20 cellular contexts compared by ENCODE assay signal in the genomic region with DNA sequence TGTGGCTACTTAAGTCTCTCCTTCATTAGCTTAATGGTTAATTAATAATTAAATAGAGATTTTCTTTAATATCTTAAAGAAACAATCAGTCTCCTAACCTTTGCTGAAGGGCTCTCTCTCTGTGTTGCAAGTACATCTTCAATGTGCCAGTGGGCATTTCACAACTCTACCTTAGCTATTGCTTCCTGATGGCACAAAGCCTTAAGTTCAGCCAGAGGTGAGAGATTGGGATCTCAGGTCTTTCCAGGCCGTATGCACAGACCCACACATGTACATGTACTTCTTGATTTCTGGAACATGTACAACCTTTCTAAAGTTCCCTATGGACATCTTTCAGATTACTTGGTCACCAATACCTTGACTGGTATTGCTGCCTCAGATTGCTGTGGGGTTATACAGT. TPM values are rescaled to one million over a fixed set of nuclear protein-coding genes. Genes with fewer than 3 reads are reported as not detected.
DNase-seq lines count a peak whose midpoint lies in the region; ATAC-seq and TF ChIP-seq lines count a peak whose summit lies in the region.
"Had no signal": no experiment of that assay in that cellular context is flagged by ENCODE, and none has a peak within 500 bp of the region (broad histone marks: within the 10 kb centered on the region; RNA-seq: fewer than 3 reads in every experiment).

No MANE protein-coding gene starts in this region.

- no peak for TF ChIP-seq CTCF in epithelial cell of esophagus (IDR thresholded peaks at IDR 0.05; ENCODE audit: insufficient read depth, low read depth, low read length, missing control alignments)

- no peaks in the 10 kb centered on the region for H3K36me3 Mint-ChIP-seq in activated naive CD4-positive, alpha-beta T cell treated with anti-CD3 and anti-CD28 coated beads, Interleukin-2, amount 50 U/mL, for 24 hours
- no peaks in the 10 kb centered on the region for H3K36me3 Mint-ChIP-seq in activated naive CD4-positive, alpha-beta T cell treated with anti-CD3 and anti-CD28 coated beads for 36 hours (ENCODE audit: low read depth)
- H3K36me3 Mint-ChIP-seq in activated CD8-positive, alpha-beta T cell treated with anti-CD3 and anti-CD28 coated beads, Interleukin-2, amount 10 ng/mL, durations not matched to agents 7 days and 5 days (ENCODE audit: low read depth): peaks cover 8% of the 10 kb centered on the region
- H3K36me3 Mint-ChIP-seq: CD14-positive monocyte had no signal

- H3K27me3 Mint-ChIP-seq in activated naive CD4-positive, alpha-beta T cell treated with anti-CD3 and anti-CD28 coated beads, Interleukin-2, amount 50 U/mL, for 24 hours: no peaks in the 10 kb centered on the region
- peaks cover 4% of the 10 kb centered on the region for H3K27me3 Mint-ChIP-seq in activated naive CD4-positive, alpha-beta T cell treated with anti-CD3 and anti-CD28 coated beads for 36 hours (ENCODE audit: low read depth)
- H3K27me3 Mint-ChIP-seq in activated CD8-positive, alpha-beta T cell treated with anti-CD3 and anti-CD28 coated beads, Interleukin-2, amount 10 ng/mL, durations not matched to agents 7 days and 5 days (ENCODE audit: low read depth): no peaks in the 10 kb centered on the region
- H3K27me3 Mint-ChIP-seq: CD8-positive, alpha-beta memory T cell had no signal

- no peak overlapping the region for H3K4me3 ChIP-seq in epithelial cell of esophagus (ENCODE audit: low read length)
- H3K4me3 ChIP-seq: BLaER1 treated with 17β-estradiol and CSF1 and Interleukin-3, amounts not matched to agents 10 nM and 100 nM; GM12878; GM23248 had no signal

- ATAC-seq in activated CD8-positive, alpha-beta T cell treated with anti-CD3 and anti-CD28 coated beads, Interleukin-2, amount 10 ng/mL, durations not matched to agents 7 days and 5 days: no peak
- ATAC-seq: GM12878 had no signal

- DNase-seq in DMS 273 (lab: John Stamatoyannopoulos, UW; ENCODE audit: unreplicated experiment) (peak; percentile 1), DMS 273 treated with DMSO at 0.1 percent for 48 hours (lab: John Stamatoyannopoulos, UW) (no peak), AML-193 (lab: John Stamatoyannopoulos, UW) (peak; percentile 25 to 33), epithelial cell of esophagus (ENCODE audit: low read depth) (peak; percentile 15), mucosa of gallbladder (ENCODE audit: low spot score) (no peak)
- no peak for DNase-seq in activated naive CD4-positive, alpha-beta T cell treated with anti-CD3 and anti-CD28 coated beads for 36 hours
- no peak for DNase-seq in activated CD8-positive, alpha-beta T cell treated with anti-CD3 and anti-CD28 coated beads, Interleukin-2, amount 10 ng/mL, durations not matched to agents 7 days and 5 days
- DNase-seq: BE2C; CD4-positive, alpha-beta T cell; CD8-positive, alpha-beta memory T cell; DMS79; EL; GDM1; GM23248; H7; HCEC 1CT had no signal

- POLR2A ChIA-PET in activated CD8-positive, alpha-beta T cell treated with anti-CD3 and anti-CD28 coated beads, Interleukin-2, amount 10 ng/mL, durations not matched to agents 7 days and 5 days (lab: Charles Lee): interaction anchor here (1.5 kb wide), 1 partner anchor 53 kb away, joined by 3 read pairs; no protein-coding TSS in a partner anchor

- CTCF ChIA-PET in activated naive CD4-positive, alpha-beta T cell treated with anti-CD3 and anti-CD28 coated beads for 36 hours (lab: Charles Lee): interaction anchor here (1.9 kb wide), 1 partner anchor 137 kb away, joined by 6 read pairs; no protein-coding TSS in a partner anchor
- CTCF ChIA-PET in activated CD8-positive, alpha-beta T cell treated with anti-CD3 and anti-CD28 coated beads, Interleukin-2, amount 10 ng/mL, durations not matched to agents 7 days and 5 days (lab: Charles Lee): interaction anchor here (0.9 to 2.1 kb wide), 4 partner anchors 8 to 85 kb away, joined by 3 to 8 read pairs (median 7); a partner anchor contains a TSS

- H3K27ac Mint-ChIP-seq in activated naive CD4-positive, alpha-beta T cell treated with anti-CD3 and anti-CD28 coated beads, Interleukin-2, amount 50 U/mL, for 24 hours: peak overlapping the region; percentile 55
- no peak overlapping the region for H3K27ac Mint-ChIP-seq in activated naive CD4-positive, alpha-beta T cell treated with anti-CD3 and anti-CD28 coated beads for 36 hours
- H3K27ac Mint-ChIP-seq in activated CD8-positive, alpha-beta T cell treated with anti-CD3 and anti-CD28 coated beads, Interleukin-2, amount 10 ng/mL, durations not matched to agents 7 days and 5 days: no peak overlapping the region
- H3K27ac Mint-ChIP-seq: CD14-positive monocyte; CD4-positive, alpha-beta T cell had no signal

- no peaks in the 10 kb centered on the region for H3K9me3 Mint-ChIP-seq in activated naive CD4-positive, alpha-beta T cell treated with anti-CD3 and anti-CD28 coated beads, Interleukin-2, amount 50 U/mL, for 24 hours
- no peaks in the 10 kb centered on the region for H3K9me3 Mint-ChIP-seq in activated naive CD4-positive, alpha-beta T cell treated with anti-CD3 and anti-CD28 coated beads for 36 hours
- H3K9me3 Mint-ChIP-seq in activated CD8-positive, alpha-beta T cell treated with anti-CD3 and anti-CD28 coated beads, Interleukin-2, amount 10 ng/mL, durations not matched to agents 7 days and 5 days (ENCODE audit: insufficient read depth): peaks cover 3% of the 10 kb centered on the region
- H3K9me3 Mint-ChIP-seq: CD14-positive monocyte; CD4-positive, alpha-beta T cell; CD8-positive, alpha-beta memory T cell had no signal

- peaks cover 27% of the 10 kb centered on the region for H3K4me1 Mint-ChIP-seq in activated naive CD4-positive, alpha-beta T cell treated with anti-CD3 and anti-CD28 coated beads, Interleukin-2, amount 50 U/mL, for 24 hours
- H3K4me1 Mint-ChIP-seq in activated naive CD4-positive, alpha-beta T cell treated with anti-CD3 and anti-CD28 coated beads for 36 hours (ENCODE audit: low read depth): peaks cover 18% of the 10 kb centered on the region
- peaks cover 45% of the 10 kb centered on the region for H3K4me1 Mint-ChIP-seq in activated CD8-positive, alpha-beta T cell treated with anti-CD3 and anti-CD28 coated beads, Interleukin-2, amount 10 ng/mL, durations not matched to agents 7 days and 5 days (ENCODE audit: low read depth)

- H3K4me3 Mint-ChIP-seq in activated naive CD4-positive, alpha-beta T cell treated with anti-CD3 and anti-CD28 coated beads, Interleukin-2, amount 50 U/mL, for 24 hours: no peak overlapping the region
- H3K4me3 Mint-ChIP-seq in activated naive CD4-positive, alpha-beta T cell treated with anti-CD3 and anti-CD28 coated beads for 36 hours: no peak overlapping the region
- no peak overlapping the region for H3K4me3 Mint-ChIP-seq in activated CD8-positive, alpha-beta T cell treated with anti-CD3 and anti-CD28 coated beads, Interleukin-2, amount 10 ng/mL, durations not matched to agents 7 days and 5 days
- H3K4me3 Mint-ChIP-seq: CD14-positive monocyte; CD4-positive, alpha-beta T cell; CD8-positive, alpha-beta memory T cell had no signal

- intact Hi-C loops in activated naive CD4-positive, alpha-beta T cell treated with anti-CD3 and anti-CD28 coated beads for 36 hours (cut with micrococcal nuclease): loop anchor here (10.0 kb wide), 1 partner anchor 1814 kb away; no protein-coding TSS in a partner anchor

RNA-seq across cellular contexts. Expression of a gene that starts 8.9 kb away (rescaled TPM):
- 1 to 10 TPM in 1 of 2 experiments, under 1 TPM in 1; 0.69 to 1.2 TPM for total RNA-seq in activated naive CD4-positive, alpha-beta T cell treated with anti-CD3 and anti-CD28 coated beads for 36 hours
- 67.1 TPM for total RNA-seq in mucosa of gallbladder
- total RNA-seq in activated CD8-positive, alpha-beta T cell treated with anti-CD3 and anti-CD28 coated beads, Interleukin-2, amount 10 ng/mL, durations not matched to agents 7 days and 5 days: 10 to 100 TPM; 18.0 to 19.2 TPM

RNA-seq across cellular contexts. Expression of a gene that starts 8.9 kb away (rescaled TPM):
- 10 to 100 TPM; 11.4 to 12.8 TPM for total RNA-seq in activated naive CD4-positive, alpha-beta T cell treated with anti-CD3 and anti-CD28 coated beads for 36 hours
- 41.6 TPM for total RNA-seq in mucosa of gallbladder
- 10 to 100 TPM; 22.9 to 25.7 TPM for total RNA-seq in activated CD8-positive, alpha-beta T cell treated with anti-CD3 and anti-CD28 coated beads, Interleukin-2, amount 10 ng/mL, durations not matched to agents 7 days and 5 days

Comparison
In these comparisons a context has a peak if more than half of its experiments do, and no peak if none do; other contexts are left out.
1. DNase-seq: peak in DMS 273 (single experiment), AML-193 (2 of 2) and epithelial cell of esophagus (single experiment); none in DMS 273 treated with DMSO at 0.1 percent for 48 hours (single experiment), activated naive CD4-positive, alpha-beta T cell treated with anti-CD3 and anti-CD28 coated beads for 36 hours (single experiment), mucosa of gallbladder (single experiment) and activated CD8-positive, alpha-beta T cell treated with anti-CD3 and anti-CD28 coated beads, Interleukin-2, amount 10 ng/mL, durations not matched to agents 7 days and 5 days (single experiment).
2. RNA of a gene that starts 8.9 kb away (total RNA-seq): 67.1 TPM in mucosa of gallbladder (single experiment) and 18.0 to 19.2 TPM in activated CD8-positive, alpha-beta T cell treated with anti-CD3 and anti-CD28 coated beads, Interleukin-2, amount 10 ng/mL, durations not matched to agents 7 days and 5 days; 0.69 to 1.2 TPM in activated naive CD4-positive, alpha-beta T cell treated with anti-CD3 and anti-CD28 coated beads for 36 hours; every median in the first group is over 4 times any median in the second.